1 cellular context compared by ENCODE assay signal in genomic region chr6:107542170-107542569, GRCh38.
TF ChIP-seq lines count a peak whose summit lies in the region.

No MANE protein-coding gene starts in this region.

TF ChIP-seq in K562, 482 proteins besides CTCF, POLR2A, EP300 and RAD21:
- TF ChIP-seq GABPA (tag; conservative IDR thresholded peaks at IDR 0.05; ENCODE audit: low read depth) (peak; percentile 68), IRF9 (tag; IDR thresholded peaks at IDR 0.05) (no peak), CREM (IDR thresholded peaks at IDR 0.05; ENCODE audit: low read depth) (peak; percentile 76), MTA2 (IDR thresholded peaks at IDR 0.05; ENCODE audit: low read depth) (no peak), LARP7 (IDR thresholded peaks at IDR 0.05) (no peak), ZNF133 (CRISPR knock-in tag; IDR thresholded peaks at IDR 0.05) (no peak), ZNF764 (CRISPR knock-in tag; IDR thresholded peaks at IDR 0.05; ENCODE audit: low read depth) (no peak), CREBBP (IDR thresholded peaks at IDR 0.05; ENCODE audit: low read depth, low read length) (no peak), ETV1 (tag; conservative IDR thresholded peaks at IDR 0.05; ENCODE audit: low read depth) (0 out of 2 replicates have a peak, but pooled peaks have one; percentile 10), MEF2A (IDR thresholded peaks at IDR 0.05; ENCODE audit: control insufficient read depth, low read depth, low read length) (peak; percentile 46; the same call in 1 of the 2 replicates), PRMT5 (CRISPR knock-in tag; IDR thresholded peaks at IDR 0.05) (no peak), STAT5B (CRISPR knock-in tag; IDR thresholded peaks at IDR 0.05) (no peak), NCOR1 (IDR thresholded peaks at IDR 0.05) (no peak), ZNF77 (CRISPR knock-in tag; IDR thresholded peaks at IDR 0.05) (no peak), NFIX (CRISPR knock-in tag; IDR thresholded peaks at IDR 0.05; ENCODE audit: low read depth) (no peak), ATF1 (CRISPR knock-in tag; IDR thresholded peaks at IDR 0.05) (no peak), ATF1 (tag; IDR thresholded peaks at IDR 0.05) (peak; percentile 62), ARID1B (IDR thresholded peaks at IDR 0.05) (peak; percentile 38), POLR3G (IDR thresholded peaks at IDR 0.05; ENCODE audit: extremely low read depth, insufficient read length, insufficient replicate concordance) (no peak), ZNF766 (CRISPR knock-in tag; conservative IDR thresholded peaks at IDR 0.05) (no peak), L3MBTL2 (IDR thresholded peaks at IDR 0.05) (0 out of 2 replicates have a peak, but pooled peaks have one; percentile 30), JUND (IDR thresholded peaks at IDR 0.05; ENCODE audit: borderline replicate concordance, low read depth, low read length) (peak; percentile 64), JUND (tag; IDR thresholded peaks at IDR 0.05; ENCODE audit: borderline replicate concordance, low read depth, low read length) (peak; percentile 26; the same call in 1 of the 3 replicates), ZKSCAN1 (IDR thresholded peaks at IDR 0.05; ENCODE audit: low read depth, low read length) (no peak), ZNF175 (CRISPR knock-in tag; IDR thresholded peaks at IDR 0.05; ENCODE audit: low read depth) (no peak), ZNF316 (IDR thresholded peaks at IDR 0.05) (no peak), ATF7 (IDR thresholded peaks at IDR 0.05) (0 out of 2 replicates have a peak, but pooled peaks have one; percentile 37), CREB3L1 (IDR thresholded peaks at IDR 0.05; ENCODE audit: borderline replicate concordance, low read depth) (no peak), CBX3 (IDR thresholded peaks at IDR 0.05; ENCODE audit: borderline replicate concordance in 1 of 2, low read length in 2 of 2) (no peak)
- TF ChIP-seq, protein P1, sequence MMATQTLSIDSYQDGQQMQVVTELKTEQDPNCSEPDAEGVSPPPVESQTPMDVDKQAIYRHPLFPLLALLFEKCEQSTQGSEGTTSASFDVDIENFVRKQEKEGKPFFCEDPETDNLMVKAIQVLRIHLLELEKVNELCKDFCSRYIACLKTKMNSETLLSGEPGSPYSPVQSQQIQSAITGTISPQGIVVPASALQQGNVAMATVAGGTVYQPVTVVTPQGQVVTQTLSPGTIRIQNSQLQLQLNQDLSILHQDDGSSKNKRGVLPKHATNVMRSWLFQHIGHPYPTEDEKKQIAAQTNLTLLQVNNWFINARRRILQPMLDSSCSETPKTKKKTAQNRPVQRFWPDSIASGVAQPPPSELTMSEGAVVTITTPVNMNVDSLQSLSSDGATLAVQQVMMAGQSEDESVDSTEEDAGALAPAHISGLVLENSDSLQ (IDR thresholded peaks at IDR 0.05) = peak; percentile 44; the same call in 1 of the 2 replicates
- TF ChIP-seq, protein P2, sequence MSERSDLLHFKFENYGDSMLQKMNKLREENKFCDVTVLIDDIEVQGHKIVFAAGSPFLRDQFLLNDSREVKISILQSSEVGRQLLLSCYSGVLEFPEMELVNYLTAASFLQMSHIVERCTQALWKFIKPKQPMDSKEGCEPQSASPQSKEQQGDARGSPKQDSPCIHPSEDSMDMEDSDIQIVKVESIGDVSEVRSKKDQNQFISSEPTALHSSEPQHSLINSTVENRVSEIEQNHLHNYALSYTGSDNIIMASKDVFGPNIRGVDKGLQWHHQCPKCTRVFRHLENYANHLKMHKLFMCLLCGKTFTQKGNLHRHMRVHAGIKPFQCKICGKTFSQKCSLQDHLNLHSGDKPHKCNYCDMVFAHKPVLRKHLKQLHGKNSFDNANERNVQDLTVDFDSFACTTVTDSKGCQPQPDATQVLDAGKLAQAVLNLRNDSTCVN (CRISPR knock-in tag; IDR thresholded peaks at IDR 0.05) = 0 out of 2 replicates have a peak, but pooled peaks have one; percentile 39
- TF ChIP-seq, protein P3, sequence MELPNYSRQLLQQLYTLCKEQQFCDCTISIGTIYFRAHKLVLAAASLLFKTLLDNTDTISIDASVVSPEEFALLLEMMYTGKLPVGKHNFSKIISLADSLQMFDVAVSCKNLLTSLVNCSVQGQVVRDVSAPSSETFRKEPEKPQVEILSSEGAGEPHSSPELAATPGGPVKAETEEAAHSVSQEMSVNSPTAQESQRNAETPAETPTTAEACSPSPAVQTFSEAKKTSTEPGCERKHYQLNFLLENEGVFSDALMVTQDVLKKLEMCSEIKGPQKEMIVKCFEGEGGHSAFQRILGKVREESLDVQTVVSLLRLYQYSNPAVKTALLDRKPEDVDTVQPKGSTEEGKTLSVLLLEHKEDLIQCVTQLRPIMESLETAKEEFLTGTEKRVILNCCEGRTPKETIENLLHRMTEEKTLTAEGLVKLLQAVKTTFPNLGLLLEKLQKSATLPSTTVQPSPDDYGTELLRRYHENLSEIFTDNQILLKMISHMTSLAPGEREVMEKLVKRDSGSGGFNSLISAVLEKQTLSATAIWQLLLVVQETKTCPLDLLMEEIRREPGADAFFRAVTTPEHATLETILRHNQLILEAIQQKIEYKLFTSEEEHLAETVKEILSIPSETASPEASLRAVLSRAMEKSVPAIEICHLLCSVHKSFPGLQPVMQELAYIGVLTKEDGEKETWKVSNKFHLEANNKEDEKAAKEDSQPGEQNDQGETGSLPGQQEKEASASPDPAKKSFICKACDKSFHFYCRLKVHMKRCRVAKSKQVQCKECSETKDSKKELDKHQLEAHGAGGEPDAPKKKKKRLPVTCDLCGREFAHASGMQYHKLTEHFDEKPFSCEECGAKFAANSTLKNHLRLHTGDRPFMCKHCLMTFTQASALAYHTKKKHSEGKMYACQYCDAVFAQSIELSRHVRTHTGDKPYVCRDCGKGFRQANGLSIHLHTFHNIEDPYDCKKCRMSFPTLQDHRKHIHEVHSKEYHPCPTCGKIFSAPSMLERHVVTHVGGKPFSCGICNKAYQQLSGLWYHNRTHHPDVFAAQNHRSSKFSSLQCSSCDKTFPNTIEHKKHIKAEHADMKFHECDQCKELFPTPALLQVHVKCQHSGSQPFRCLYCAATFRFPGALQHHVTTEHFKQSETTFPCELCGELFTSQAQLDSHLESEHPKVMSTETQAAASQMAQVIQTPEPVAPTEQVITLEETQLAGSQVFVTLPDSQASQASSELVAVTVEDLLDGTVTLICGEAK (IDR thresholded peaks at IDR 0.05) = peak; percentile 69
- TF ChIP-seq, protein P3 (CRISPR knock-in tag; IDR thresholded peaks at IDR 0.05) = no peak
- TF ChIP-seq, protein P4, sequence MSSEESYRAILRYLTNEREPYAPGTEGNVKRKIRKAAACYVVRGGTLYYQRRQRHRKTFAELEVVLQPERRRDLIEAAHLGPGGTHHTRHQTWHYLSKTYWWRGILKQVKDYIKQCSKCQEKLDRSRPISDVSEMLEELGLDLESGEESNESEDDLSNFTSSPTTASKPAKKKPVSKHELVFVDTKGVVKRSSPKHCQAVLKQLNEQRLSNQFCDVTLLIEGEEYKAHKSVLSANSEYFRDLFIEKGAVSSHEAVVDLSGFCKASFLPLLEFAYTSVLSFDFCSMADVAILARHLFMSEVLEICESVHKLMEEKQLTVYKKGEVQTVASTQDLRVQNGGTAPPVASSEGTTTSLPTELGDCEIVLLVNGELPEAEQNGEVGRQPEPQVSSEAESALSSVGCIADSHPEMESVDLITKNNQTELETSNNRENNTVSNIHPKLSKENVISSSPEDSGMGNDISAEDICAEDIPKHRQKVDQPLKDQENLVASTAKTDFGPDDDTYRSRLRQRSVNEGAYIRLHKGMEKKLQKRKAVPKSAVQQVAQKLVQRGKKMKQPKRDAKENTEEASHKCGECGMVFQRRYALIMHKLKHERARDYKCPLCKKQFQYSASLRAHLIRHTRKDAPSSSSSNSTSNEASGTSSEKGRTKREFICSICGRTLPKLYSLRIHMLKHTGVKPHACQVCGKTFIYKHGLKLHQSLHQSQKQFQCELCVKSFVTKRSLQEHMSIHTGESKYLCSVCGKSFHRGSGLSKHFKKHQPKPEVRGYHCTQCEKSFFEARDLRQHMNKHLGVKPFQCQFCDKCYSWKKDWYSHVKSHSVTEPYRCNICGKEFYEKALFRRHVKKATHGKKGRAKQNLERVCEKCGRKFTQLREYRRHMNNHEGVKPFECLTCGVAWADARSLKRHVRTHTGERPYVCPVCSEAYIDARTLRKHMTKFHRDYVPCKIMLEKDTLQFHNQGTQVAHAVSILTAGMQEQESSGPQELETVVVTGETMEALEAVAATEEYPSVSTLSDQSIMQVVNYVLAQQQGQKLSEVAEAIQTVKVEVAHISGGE (CRISPR knock-in tag; IDR thresholded peaks at IDR 0.05) = no peak
- TF ChIP-seq, protein P5, sequence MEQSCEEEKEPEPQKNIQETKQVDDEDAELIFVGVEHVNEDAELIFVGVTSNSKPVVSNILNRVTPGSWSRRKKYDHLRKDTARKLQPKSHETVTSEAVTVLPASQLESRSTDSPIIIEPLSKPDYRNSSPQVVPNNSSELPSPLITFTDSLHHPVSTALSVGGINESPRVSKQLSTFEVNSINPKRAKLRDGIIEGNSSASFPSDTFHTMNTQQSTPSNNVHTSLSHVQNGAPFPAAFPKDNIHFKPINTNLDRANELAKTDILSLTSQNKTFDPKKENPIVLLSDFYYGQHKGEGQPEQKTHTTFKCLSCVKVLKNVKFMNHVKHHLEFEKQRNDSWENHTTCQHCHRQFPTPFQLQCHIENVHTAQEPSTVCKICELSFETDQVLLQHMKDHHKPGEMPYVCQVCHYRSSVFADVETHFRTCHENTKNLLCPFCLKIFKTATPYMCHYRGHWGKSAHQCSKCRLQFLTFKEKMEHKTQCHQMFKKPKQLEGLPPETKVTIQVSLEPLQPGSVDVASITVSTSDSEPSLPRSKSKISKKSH (CRISPR knock-in tag; IDR thresholded peaks at IDR 0.05) = no peak
